In the genomic region with DNA sequence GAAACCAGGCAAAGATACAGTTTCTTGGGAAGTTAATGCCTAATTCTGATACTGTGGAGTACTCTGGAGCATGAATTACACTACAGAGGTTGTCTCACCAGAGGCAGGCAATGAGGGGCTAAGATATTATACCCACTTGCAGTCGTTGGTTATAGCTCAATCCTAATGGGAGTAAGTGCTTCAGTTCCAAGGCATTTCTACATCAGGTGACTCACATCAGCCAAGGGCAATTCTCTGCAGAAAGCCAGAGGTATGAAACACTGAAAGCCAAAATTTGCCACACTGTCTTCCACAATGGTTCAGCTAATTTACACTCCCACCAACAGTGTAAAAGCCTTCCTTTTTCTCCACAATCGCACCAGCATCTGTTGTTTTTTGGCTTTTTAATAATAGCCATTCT, we compare ENCODE assay signal across 26 cellular contexts.
"Had no signal": no experiment of that assay in that cellular context is flagged by ENCODE, and none has a peak within 500 bp of the region (broad histone marks: within the 10 kb centered on the region; RNA-seq: fewer than 3 reads in every experiment).

No MANE protein-coding gene starts in this region.

- H3K4me1 ChIP-seq: gastrocnemius medialis, prostate gland, right atrium auricular region, spleen, testis had no signal

- H3K36me3 ChIP-seq: gastrocnemius medialis, prostate gland, right atrium auricular region, spleen had no signal

- H3K9me3 Mint-ChIP-seq: activated CD4-positive, alpha-beta memory T cell treated with anti-CD3 and anti-CD28 coated beads, Interleukin-2, amount 10 ng/mL, durations not matched to agents 7 days and 5 days; activated naive CD4-positive, alpha-beta T cell treated with anti-CD3 and anti-CD28 coated beads for 36 hours; activated naive CD8-positive, alpha-beta T cell treated with anti-CD3 and anti-CD28 coated beads, Interleukin-2, amount 10 ng/mL, durations not matched to agents 7 days and 5 days; brain; memory B cell had no signal

- FAIRE-seq: islet of Langerhans had no signal

- H3K27me3 ChIP-seq: gastrocnemius medialis, right atrium auricular region, spleen, testis had no signal

- H3K27ac ChIP-seq: gastrocnemius medialis, prostate gland, right atrium auricular region, spleen, testis had no signal

- H3K4me1 Mint-ChIP-seq: activated CD4-positive, alpha-beta memory T cell treated with anti-CD3 and anti-CD28 coated beads, Interleukin-2, amount 10 ng/mL, durations not matched to agents 7 days and 5 days; activated naive CD8-positive, alpha-beta T cell treated with anti-CD3 and anti-CD28 coated beads, Interleukin-2, amount 10 ng/mL, durations not matched to agents 7 days and 5 days; T-helper 17 cell had no signal

- H3K4me3 ChIP-seq: gastrocnemius medialis, prostate gland, right atrium auricular region, spleen, testis had no signal

- ATAC-seq: activated T-cell treated with anti-CD3 and anti-CD28 coated beads, Interleukin-2, amount 50 U/mL, for 72 hours; gastrocnemius medialis; left cardiac atrium; natural killer cell treated with Interleukin-12 subunit alpha and Interleukin-12 subunit beta and Interleukin-15 and Interleukin-18, amount 100 ng/mL, for 72 hours; T-helper 17 cell had no signal

- H3K27ac Mint-ChIP-seq: activated CD4-positive, alpha-beta memory T cell treated with anti-CD3 and anti-CD28 coated beads, Interleukin-2, amount 10 ng/mL, durations not matched to agents 7 days and 5 days; activated naive CD4-positive, alpha-beta T cell treated with anti-CD3 and anti-CD28 coated beads for 36 hours; activated naive CD8-positive, alpha-beta T cell treated with anti-CD3 and anti-CD28 coated beads, Interleukin-2, amount 10 ng/mL, durations not matched to agents 7 days and 5 days; activated T-cell treated with anti-CD3 and anti-CD28 coated beads, Interleukin-2, amount 50 U/mL, for 72 hours; brain; memory B cell; natural killer cell treated with Interleukin-12 subunit alpha and Interleukin-12 subunit beta and Interleukin-15 and Interleukin-18, amount 100 ng/mL, for 72 hours; T-helper 17 cell had no signal

- H3K36me3 Mint-ChIP-seq: activated naive CD8-positive, alpha-beta T cell treated with anti-CD3 and anti-CD28 coated beads, Interleukin-2, amount 10 ng/mL, durations not matched to agents 7 days and 5 days; brain; memory B cell; natural killer cell treated with Interleukin-12 subunit alpha and Interleukin-12 subunit beta and Interleukin-15 and Interleukin-18, amount 100 ng/mL, for 72 hours had no signal

- H3K4me3 Mint-ChIP-seq: activated CD4-positive, alpha-beta memory T cell treated with anti-CD3 and anti-CD28 coated beads, Interleukin-2, amount 10 ng/mL, durations not matched to agents 7 days and 5 days; activated naive CD4-positive, alpha-beta T cell treated with anti-CD3 and anti-CD28 coated beads for 36 hours; activated naive CD8-positive, alpha-beta T cell treated with anti-CD3 and anti-CD28 coated beads, Interleukin-2, amount 10 ng/mL, durations not matched to agents 7 days and 5 days; activated T-cell treated with anti-CD3 and anti-CD28 coated beads, Interleukin-2, amount 50 U/mL, for 72 hours; brain; memory B cell; natural killer cell treated with Interleukin-12 subunit alpha and Interleukin-12 subunit beta and Interleukin-15 and Interleukin-18, amount 100 ng/mL, for 72 hours; T-helper 17 cell had no signal

- H3K9me3 ChIP-seq: gastrocnemius medialis, prostate gland, right atrium auricular region, spleen, testis had no signal

- DNase-seq: activated CD4-positive, alpha-beta memory T cell treated with anti-CD3 and anti-CD28 coated beads, Interleukin-2, amount 10 ng/mL, durations not matched to agents 7 days and 5 days; activated CD4-positive, alpha-beta T cell treated with anti-CD3 and anti-CD28 coated beads for 48 hours; activated effector memory CD4-positive, alpha-beta T cell treated with Interleukin-2 at 50 U/mL for 16 hours; activated naive CD4-positive, alpha-beta T cell treated with anti-CD3 and anti-CD28 coated beads for 36 hours; activated naive CD8-positive, alpha-beta T cell treated with anti-CD3 and anti-CD28 coated beads, Interleukin-2, amount 10 ng/mL, durations not matched to agents 7 days and 5 days; activated T-cell treated with anti-CD3 and anti-CD28 coated beads, Interleukin-2, amount 50 U/mL, for 72 hours; anterior cingulate cortex; central memory CD4-positive, alpha-beta T cell; dermis blood vessel endothelial cell; effector CD8-positive, alpha-beta T cell; gastrocnemius medialis; head of caudate nucleus; hypothalamus; left cardiac atrium; spleen; stimulated activated CD4-positive, alpha-beta T cell treated with anti-CD3 and anti-CD28 coated beads, Interleukin-4, amount 100 ng/mL, for 1 hour; stimulated activated naive CD4-positive, alpha-beta T cell; T-helper 17 cell; testis; trophoblast cell had no signal

- H3K27me3 Mint-ChIP-seq: memory B cell; natural killer cell treated with Interleukin-12 subunit alpha and Interleukin-12 subunit beta and Interleukin-15 and Interleukin-18, amount 100 ng/mL, for 72 hours had no signal
